Comparison of ENCODE assay signal across 8 cellular contexts in the genomic region with DNA sequence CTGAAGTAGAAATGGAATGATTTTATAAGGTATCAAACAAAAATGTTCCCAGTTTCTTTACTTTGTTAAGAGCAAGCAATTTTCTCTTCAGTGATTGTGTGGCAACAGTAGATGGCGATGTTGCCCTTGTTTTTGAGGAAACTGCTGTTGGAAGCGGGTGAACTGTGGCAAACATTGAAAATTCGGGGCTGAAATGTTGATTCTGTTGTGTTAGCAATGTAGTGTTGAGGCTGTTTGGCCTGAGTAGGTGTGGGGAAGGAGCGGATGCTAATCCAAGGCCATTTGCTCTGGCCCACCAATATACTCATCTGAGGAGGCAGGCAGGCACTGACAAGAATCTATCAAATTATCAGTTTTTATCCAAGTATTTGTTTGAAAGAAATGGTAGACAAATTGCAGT.
DNase-seq lines count a peak whose midpoint lies in the region; ATAC-seq, FAIRE-seq and TF ChIP-seq lines count a peak whose summit lies in the region.

No MANE protein-coding gene starts in this region.

- peak; percentile 74 for ATAC-seq in GM18498 (IDR thresholded peaks at IDR 0.05; ENCODE audit: unreplicated experiment)
- peak; percentile 83 for ATAC-seq in K562
- no peak for ATAC-seq in GM19452 (IDR thresholded peaks at IDR 0.05; ENCODE audit: unreplicated experiment)

- H3K27ac ChIP-seq in PC-9 (no peak overlapping the region), K562 (ENCODE audit: extremely low read depth, low read depth, low read length) (no peak overlapping the region), stomach (no peak overlapping the region)

- H4K20me1 ChIP-seq in PC-9 (ENCODE audit: insufficient read depth) (no peaks in the 10 kb centered on the region), K562 (replicated peaks; ENCODE audit: control insufficient read depth, insufficient read depth, low read length) (no peaks in the 10 kb centered on the region)

- H3K4me3 ChIP-seq in BJ (ENCODE audit: low read depth, low read length) (no peak overlapping the region), PC-9 (no peak overlapping the region), K562 (no peak overlapping the region), stomach (no peak overlapping the region)

- POLR2A ChIA-PET in BJ (lab: Charles Lee) (no interaction called here), PC-9 (lab: Charles Lee; ENCODE audit: unreplicated experiment) (no interaction called here), K562 (lab: Yijun Ruan, JAX) (no interaction called here)

- peak; percentile 81 to 85 for TF ChIP-seq RAD21 in K562 (CRISPR knock-in tag; conservative IDR thresholded peaks at IDR 0.05 in 1 of 2, IDR thresholded peaks at IDR 0.05 in 1 of 2)

- H3F3A ChIP-seq in PC-9 (ENCODE audit: insufficient read depth, low read depth), result no peaks in the 10 kb centered on the region

- in situ Hi-C loops in K562 (cut with MboI), result loop anchor here (25.0 kb wide), 1 partner anchor 924 kb away; no protein-coding TSS in a partner anchor

- WGBS in K562 (ENCODE audit: insufficient coverage, low coverage, missing lambda C conversion rate), result 3% methylated on average over 4 of the region's 4 CpGs
- 3 to 7% (median 4%) methylated on average over 4 of the region's 4 CpGs for WGBS in stomach, 5 donors

- H3K9me3 ChIP-seq in PC-9 (ENCODE audit: insufficient read depth, low read depth), result no peaks in the 10 kb centered on the region
- no peaks in the 10 kb centered on the region for H3K9me3 ChIP-seq in K562 (replicated peaks; ENCODE audit: control insufficient read depth, insufficient read depth, low read depth, low read length)
- H3K9me3 ChIP-seq in stomach, result no peaks in the 10 kb centered on the region

- H3K36me3 ChIP-seq in BJ (ENCODE audit: control insufficient read depth, insufficient read depth, low read length), result no peaks in the 10 kb centered on the region
- no peaks in the 10 kb centered on the region for H3K36me3 ChIP-seq in PC-9 (ENCODE audit: low read depth)
- no peaks in the 10 kb centered on the region for H3K36me3 ChIP-seq in K562 (ENCODE audit: control insufficient read depth, insufficient read depth, low read length)
- no peaks in the 10 kb centered on the region for H3K36me3 ChIP-seq in stomach

- no peaks in the 10 kb centered on the region for H3K9me2 ChIP-seq in PC-9 (ENCODE audit: insufficient read depth)

- TF ChIP-seq CTCF in BJ (IDR thresholded peaks at IDR 0.05; ENCODE audit: insufficient read depth, low read depth, low read length), result peak; percentile 71
- TF ChIP-seq CTCF in PC-9 (conservative IDR thresholded peaks at IDR 0.05), result peak; percentile 88
- peak; percentile 57 to 79 (median 70); a peak in 5 of 6 replicates for TF ChIP-seq CTCF in K562 (IDR thresholded peaks at IDR 0.05 in 2 of 3, conservative IDR thresholded peaks at IDR 0.05 in 1 of 3; ENCODE audit: insufficient read depth in 2 of 3, low read depth in 1 of 3, low read length in 3 of 3)
- TF ChIP-seq CTCF in stomach (IDR thresholded peaks at IDR 0.05), result peak in 5 of 7 experiments; percentile 43 to 74 (median 62)

- H3K27me3 ChIP-seq in BJ (ENCODE audit: control insufficient read depth, insufficient read depth, low read length) (no peaks in the 10 kb centered on the region), PC-9 (ENCODE audit: insufficient read depth, low read depth) (no peaks in the 10 kb centered on the region), K562 (ENCODE audit: control insufficient read depth in 2 of 2, insufficient read depth in 2 of 2, low read length in 2 of 2) (peaks cover 0 to 6% of the 10 kb centered on the region in 2 experiments; a peak in 1 of 5 replicates), stomach (no peaks in the 10 kb centered on the region)

- H3K4me2 ChIP-seq in PC-9, result no peak overlapping the region
- H3K4me2 ChIP-seq in K562 (ENCODE audit: insufficient read depth, low read length), result no peak overlapping the region

- no peak for TF ChIP-seq POLR2A in K562 (conservative IDR thresholded peaks at IDR 0.05)
- TF ChIP-seq POLR2A in stomach (IDR thresholded peaks at IDR 0.05), result no peak

- peak; percentile 84 for FAIRE-seq in K562 (lab: Jason Lieb, UNC)
- FAIRE-seq in islet of Langerhans (lab: Jason Lieb, UNC), result peak; percentile 77

- H3K4me1 ChIP-seq in PC-9 (replicated peaks; ENCODE audit: insufficient read depth) (no peaks in the 10 kb centered on the region), K562 (replicated peaks in 1 of 2; ENCODE audit: control insufficient read depth in 2 of 2, insufficient read depth in 2 of 2, low read length in 2 of 2) (no peaks in the 10 kb centered on the region), stomach (peaks cover 0 to 7% (median 3%) of the 10 kb centered on the region in 4 donors)

- intact Hi-C loops in PC-9 (cut with micrococcal nuclease; ENCODE audit: unreplicated experiment), result loop anchor here (1.0 to 5.0 kb wide), 5 partner anchors 286 to 689 kb away; no protein-coding TSS in a partner anchor
- intact Hi-C loops in K562 (cut with micrococcal nuclease), result loop anchor here (1.0 to 5.0 kb wide), 5 partner anchors 462 to 1555 kb away; no protein-coding TSS in a partner anchor
- intact Hi-C loops in stomach (cut with DNase I; ENCODE audit: low total_unique reads), result loop anchor here (5.0 to 10.0 kb wide), 2 partner anchors 284 to 631 kb away; no protein-coding TSS in a partner anchor

- no peak overlapping the region for H2AFZ ChIP-seq in PC-9
- no peak overlapping the region for H2AFZ ChIP-seq in K562 (ENCODE audit: low read depth, low read length)

- CTCF ChIA-PET in BJ (lab: Yijun Ruan, JAX), result interaction anchor here (0.9 to 1.9 kb wide), 5 partner anchors 11 to 632 kb away, joined by 3 to 8 read pairs (median 3); no protein-coding TSS in a partner anchor
- CTCF ChIA-PET in PC-9 (lab: Charles Lee), result no interaction called here
- CTCF ChIA-PET in K562 (lab: Yijun Ruan, JAX; ENCODE audit: low intra/inter-chr PET ratio), result interaction anchor here (1.0 to 2.7 kb wide), 2 partner anchors 840 to 1554 kb away, joined by 4 to 21 read pairs; no protein-coding TSS in a partner anchor

- H3K9ac ChIP-seq in K562 (ENCODE audit: insufficient read depth in 1 of 2, low read depth in 2 of 2, low read length in 2 of 2), result no peak overlapping the region

- H3K79me2 ChIP-seq in PC-9 (ENCODE audit: low read depth) (no peaks in the 10 kb centered on the region), K562 (ENCODE audit: control insufficient read depth, insufficient read depth, low read length) (no peaks in the 10 kb centered on the region)

- BruUV-seq in PC-9 (replicated peaks; lab: Mats Ljungman, UMichigan), result no TSS peak
- no TSS peak for BruUV-seq in K562 (replicated peaks; lab: Mats Ljungman, UMichigan)

- no peak for DNase-seq in BJ (ENCODE audit: low read depth)
- DNase-seq in HT-29 (ENCODE audit: low spot score), result peak; percentile 76
- peak; percentile 40 to 52 for DNase-seq in PC-9
- peak; percentile 18 to 65 (median 24) for DNase-seq in K562 (ENCODE audit: extremely low read depth in 1 of 4, low spot score in 3 of 4)
- DNase-seq in stomach, result peak; percentile 50

- no peaks in the 10 kb centered on the region for H3K9me1 ChIP-seq in K562 (ENCODE audit: control insufficient read depth, insufficient read depth, low read length)

- TF ChIP-seq EP300 in K562 (IDR thresholded peaks at IDR 0.05; ENCODE audit: low read length) (no peak), stomach (IDR thresholded peaks at IDR 0.05) (no peak)

TF ChIP-seq in K562, 482 proteins besides CTCF, POLR2A, EP300 and RAD21:
- TF ChIP-seq SMC3 (conservative IDR thresholded peaks at IDR 0.05; ENCODE audit: insufficient read depth, low read depth, low read length) (peak; percentile 66), STAG1 (CRISPR knock-in tag; IDR thresholded peaks at IDR 0.05; ENCODE audit: borderline replicate concordance) (peak; percentile 50; the same call in 1 of the 2 replicates), MAZ (CRISPR knock-in tag; conservative IDR thresholded peaks at IDR 0.05 in 1 of 2, IDR thresholded peaks at IDR 0.05 in 1 of 2) (0 out of 4 replicates have a peak, but pooled peaks of 1 of the 2 experiments have one; percentile 19), ZNF75A (CRISPR knock-in tag; IDR thresholded peaks at IDR 0.05) (no peak), C11orf30 (IDR thresholded peaks at IDR 0.05; ENCODE audit: low read depth) (no peak)
- TF ChIP-seq, protein P1, sequence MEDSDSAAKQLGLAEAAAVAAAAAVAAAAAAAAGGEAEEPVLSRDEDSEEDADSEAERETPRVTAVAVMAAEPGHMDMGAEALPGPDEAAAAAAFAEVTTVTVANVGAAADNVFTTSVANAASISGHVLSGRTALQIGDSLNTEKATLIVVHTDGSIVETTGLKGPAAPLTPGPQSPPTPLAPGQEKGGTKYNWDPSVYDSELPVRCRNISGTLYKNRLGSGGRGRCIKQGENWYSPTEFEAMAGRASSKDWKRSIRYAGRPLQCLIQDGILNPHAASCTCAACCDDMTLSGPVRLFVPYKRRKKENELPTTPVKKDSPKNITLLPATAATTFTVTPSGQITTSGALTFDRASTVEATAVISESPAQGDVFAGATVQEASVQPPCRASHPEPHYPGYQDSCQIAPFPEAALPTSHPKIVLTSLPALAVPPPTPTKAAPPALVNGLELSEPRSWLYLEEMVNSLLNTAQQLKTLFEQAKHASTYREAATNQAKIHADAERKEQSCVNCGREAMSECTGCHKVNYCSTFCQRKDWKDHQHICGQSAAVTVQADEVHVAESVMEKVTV (CRISPR knock-in tag; IDR thresholded peaks at IDR 0.05), result peak; percentile 61
